ENCODE assay signal across 18 cellular contexts in genomic region chr13:33307820-33308219, GRCh38. TPM values are rescaled to one million over a fixed set of nuclear protein-coding genes. Genes with fewer than 3 reads are reported as not detected.
DNase-seq lines count a peak whose midpoint lies in the region; ATAC-seq and TF ChIP-seq lines count a peak whose summit lies in the region.
"Had no signal": no experiment of that assay in that cellular context is flagged by ENCODE, and none has a peak within 500 bp of the region (broad histone marks: within the 10 kb centered on the region; RNA-seq: fewer than 3 reads in every experiment).

No MANE protein-coding gene starts in this region.

- H3K4me3 ChIP-seq in fibroblast of lung (replicated peaks in 1 of 4; ENCODE audit: control extremely low read depth in 1 of 4, insufficient read depth in 1 of 4, low read depth in 3 of 4, low read length in 4 of 4), result no peak overlapping the region
- H3K4me3 ChIP-seq: BLaER1, GM23248 had no signal

- peaks cover 23% of the 10 kb centered on the region for H3K27me3 Mint-ChIP-seq in T-helper 17 cell

- H3K36me3 ChIP-seq in fibroblast of lung (ENCODE audit: control insufficient read depth, insufficient read depth, low read length), result no peaks in the 10 kb centered on the region
- H3K36me3 ChIP-seq: BLaER1 had no signal

- H3K27ac Mint-ChIP-seq in T-helper 17 cell, result no peak overlapping the region
- no peak overlapping the region for H3K27ac Mint-ChIP-seq in stimulated activated effector memory CD8-positive, alpha-beta T cell treated with anti-CD3 and anti-CD28 coated beads, Interleukin-12 subunit alpha, Interleukin-12 subunit beta, amount 100 ng/mL, for 72 hours

- no peaks in the 10 kb centered on the region for H3K27me3 ChIP-seq in fibroblast of lung (ENCODE audit: control insufficient read depth, insufficient read depth, low read length)
- H3K27me3 ChIP-seq: BLaER1 had no signal

- H3K9me3 Mint-ChIP-seq in stimulated activated effector memory CD8-positive, alpha-beta T cell treated with anti-CD3 and anti-CD28 coated beads, Interleukin-12 subunit alpha, Interleukin-12 subunit beta, amount 100 ng/mL, for 72 hours, result peaks cover 2% of the 10 kb centered on the region

- no peaks in the 10 kb centered on the region for H4K20me1 ChIP-seq in fibroblast of lung (ENCODE audit: control insufficient read depth, extremely low read depth, insufficient read depth, low read length)
- H4K20me1 ChIP-seq: BLaER1 had no signal

- H3K9ac ChIP-seq in fibroblast of lung (ENCODE audit: insufficient read depth, low read length), result no peak overlapping the region
- H3K9ac ChIP-seq: BLaER1, GM23248 had no signal

- peak; percentile 53 for DNase-seq in AG09319 (ENCODE audit: extremely low read depth, low read depth)
- DNase-seq in fibroblast of lung (ENCODE audit: low read depth in 2 of 2), result peak; percentile 65 to 90
- DNase-seq in midbrain (lab: John Stamatoyannopoulos, UW), result peak; percentile 17
- DNase-seq in DMS53 (lab: John Stamatoyannopoulos, UW), result no peak
- no peak for DNase-seq in T-helper 17 cell
- DNase-seq in NCI-H1930 (lab: John Stamatoyannopoulos, UW), result no peak
- DNase-seq in stimulated activated effector memory CD8-positive, alpha-beta T cell treated with anti-CD3 and anti-CD28 coated beads, Interleukin-12 subunit alpha, Interleukin-12 subunit beta, amount 100 ng/mL, for 72 hours (ENCODE audit: low spot score in 2 of 2), result no peak
- DNase-seq: GF-D8, GM23248, NCI-H146, NCI-H2081 treated with DMSO at 0.1 percent for 48 hours, NCI-H510A treated with DMSO at 0.1 percent for 48 hours had no signal

- H3K4me2 ChIP-seq in fibroblast of lung (ENCODE audit: extremely low read depth, insufficient read depth, low read length), result no peak overlapping the region
- H3K4me2 ChIP-seq: BLaER1 had no signal

- H3K36me3 Mint-ChIP-seq in T-helper 17 cell (ENCODE audit: low read depth), result no peaks in the 10 kb centered on the region
- H3K36me3 Mint-ChIP-seq in stimulated activated effector memory CD8-positive, alpha-beta T cell treated with anti-CD3 and anti-CD28 coated beads, Interleukin-12 subunit alpha, Interleukin-12 subunit beta, amount 100 ng/mL, for 72 hours, result no peaks in the 10 kb centered on the region

- H3K27ac ChIP-seq in fibroblast of lung (ENCODE audit: insufficient read depth, low read length), result no peak overlapping the region
- H3K27ac ChIP-seq: 22Rv1, BLaER1, GM23248 had no signal

- H2AFZ ChIP-seq in fibroblast of lung (ENCODE audit: low read length), result no peak overlapping the region
- H2AFZ ChIP-seq: GM23248 had no signal

- H3K79me2 ChIP-seq in fibroblast of lung (ENCODE audit: control insufficient read depth, insufficient read depth, low read length), result peaks cover 2% of the 10 kb centered on the region

- peaks cover 2% of the 10 kb centered on the region for H3K4me1 Mint-ChIP-seq in T-helper 17 cell
- no peaks in the 10 kb centered on the region for H3K4me1 Mint-ChIP-seq in stimulated activated effector memory CD8-positive, alpha-beta T cell treated with anti-CD3 and anti-CD28 coated beads, Interleukin-12 subunit alpha, Interleukin-12 subunit beta, amount 100 ng/mL, for 72 hours

- H3K9me3 ChIP-seq in fibroblast of lung (ENCODE audit: control insufficient read depth, insufficient read depth, low read depth, low read length), result no peaks in the 10 kb centered on the region
- no peaks in the 10 kb centered on the region for H3K9me3 ChIP-seq in T-helper 17 cell (ENCODE audit: control insufficient read depth, low read length, poor library complexity, severe bottlenecking)

- no peak overlapping the region for H3K4me3 Mint-ChIP-seq in T-helper 17 cell
- H3K4me3 Mint-ChIP-seq in stimulated activated effector memory CD8-positive, alpha-beta T cell treated with anti-CD3 and anti-CD28 coated beads, Interleukin-12 subunit alpha, Interleukin-12 subunit beta, amount 100 ng/mL, for 72 hours, result no peak overlapping the region

- TF ChIP-seq CTCF in AG09319 (IDR thresholded peaks at IDR 0.05; ENCODE audit: low read depth, low read length), result no peak
- TF ChIP-seq CTCF in fibroblast of lung (conservative IDR thresholded peaks at IDR 0.05 in 1 of 2, IDR thresholded peaks at IDR 0.05 in 1 of 2; ENCODE audit: low read depth in 1 of 2, low read length in 2 of 2), result no peak

- no peaks in the 10 kb centered on the region for H3K4me1 ChIP-seq in fibroblast of lung (ENCODE audit: control insufficient read depth, extremely low read depth, insufficient read depth, low read length)
- H3K4me1 ChIP-seq: BLaER1 had no signal

- ATAC-seq in SK-N-SH treated with all-trans-retinoic acid at 6 μM for 48 hours (peak; percentile 92), T-helper 17 cell (no peak)
- no peak for ATAC-seq in stimulated activated effector memory CD8-positive, alpha-beta T cell treated with anti-CD3 and anti-CD28 coated beads, Interleukin-12 subunit alpha, Interleukin-12 subunit beta, amount 100 ng/mL, for 72 hours
- ATAC-seq: HCT116, Panc1, Right ventricle myocardium inferior had no signal

TF ChIP-seq in SK-N-SH treated with all-trans-retinoic acid at 6 μM for 48 hours, 23 proteins besides CTCF, POLR2A, EP300 and RAD21:
- no peak for TF ChIP-seq CREB5 (CRISPR knock-in tag; IDR thresholded peaks at IDR 0.05; ENCODE audit: low read depth)
- TF ChIP-seq TOX (CRISPR knock-in tag; IDR thresholded peaks at IDR 0.05; ENCODE audit: borderline replicate concordance), result peak; percentile 39; the same call in 1 of the 2 replicates
- TF ChIP-seq CSDC2 (CRISPR knock-in tag; IDR thresholded peaks at IDR 0.05), result no peak
- TF ChIP-seq ZC3H10 (CRISPR knock-in tag; IDR thresholded peaks at IDR 0.05), result no peak
- no peak for TF ChIP-seq OSR1 (CRISPR knock-in tag; IDR thresholded peaks at IDR 0.05)
- no peak for TF ChIP-seq CSRNP3 (CRISPR knock-in tag; IDR thresholded peaks at IDR 0.05)
- no peak for TF ChIP-seq PPARA (CRISPR knock-in tag; IDR thresholded peaks at IDR 0.05; ENCODE audit: borderline replicate concordance)
- peak; percentile 74 for TF ChIP-seq ISL1 (CRISPR knock-in tag; IDR thresholded peaks at IDR 0.05)
- no peak for TF ChIP-seq ARNTL (CRISPR knock-in tag; IDR thresholded peaks at IDR 0.05; ENCODE audit: borderline replicate concordance, low read depth)

RNA-seq across cellular contexts. Expression of gene STARD13, which starts 22.3 kb away (rescaled TPM):
- 16.2 and 44.6 TPM in 2 replicates for total RNA-seq in fibroblast of lung
- polyA plus RNA-seq in fibroblast of lung, result 22.0 and 25.2 TPM in 2 replicates
- polyA plus RNA-seq in fibroblast of lung (2012), result 19.6 and 23.0 TPM in 2 replicates
- polyA minus RNA-seq in fibroblast of lung (ENCODE audit: low replicate concordance), result 38.8 and 44.0 TPM in 2 replicates
- total RNA-seq in T-helper 17 cell, result not detected

Comparison
In these comparisons a context has a peak if more than half of its experiments do, and no peak if none do; other contexts are left out.
1. DNase-seq: peak in AG09319 (single experiment), fibroblast of lung (2 of 2) and midbrain (single experiment); none in DMS53 (single experiment), T-helper 17 cell (0 of 3), NCI-H1930 (0 of 2) and stimulated activated effector memory CD8-positive, alpha-beta T cell treated with anti-CD3 and anti-CD28 coated beads, Interleukin-12 subunit alpha, Interleukin-12 subunit beta, amount 100 ng/mL, for 72 hours (0 of 2).
2. RNA of gene STARD13, which starts 22.3 kb away (total RNA-seq): 16.2 to 44.6 TPM in fibroblast of lung; not detected in T-helper 17 cell; every median in the first group is over 10 times any median in the second.